8 cellular contexts compared by ENCODE assay signal in the genomic region with DNA sequence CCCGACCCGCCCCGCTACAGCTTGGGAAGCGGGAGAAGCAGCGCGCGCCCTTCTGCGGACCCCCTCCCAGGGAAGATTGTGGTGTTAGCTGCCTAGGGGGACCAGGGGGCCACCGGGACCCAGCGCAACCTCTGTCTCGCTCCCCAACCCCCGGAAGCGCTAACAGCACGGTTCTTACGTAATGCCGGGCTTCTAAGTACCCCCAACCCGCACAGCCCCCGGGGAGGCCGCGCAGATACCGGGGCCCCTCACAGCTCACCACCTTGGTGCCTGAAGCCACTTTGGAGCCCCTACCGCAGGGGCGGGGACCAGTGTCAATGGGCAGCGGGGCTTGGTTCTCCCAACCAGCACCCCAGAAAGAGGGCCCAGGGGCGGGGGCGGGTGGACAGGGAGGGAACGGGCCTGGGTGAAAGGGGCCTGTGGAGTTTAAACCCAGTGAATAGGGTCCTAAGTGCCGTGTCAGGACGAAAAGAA. TPM values are rescaled to one million over a fixed set of nuclear protein-coding genes. Genes with fewer than 3 reads are reported as not detected.
A peak's percentile ranks its signal among the peaks of the same experiment; 100 is the strongest.
DNase-seq lines count a peak whose midpoint lies in the region; ATAC-seq, FAIRE-seq and TF ChIP-seq lines count a peak whose summit lies in the region.

No MANE protein-coding gene starts in this region.

- FAIRE-seq in H54 (lab: Jason Lieb, UNC): no peak

- H3K4me3 ChIP-seq in ectodermal cell (ENCODE audit: insufficient read depth, low read depth, low read length) (peak overlapping the region; percentile 80), mucosa of rectum (ENCODE audit: low read length in 2 of 2) (peak overlapping the region; percentile 50 to 60)

- 0% methylated on average over 29 of the region's 29 CpGs for WGBS in ectodermal cell, 2 experiments

- peak overlapping the region; percentile 83 for H3K27ac ChIP-seq in ectodermal cell (ENCODE audit: insufficient read depth, low read depth, low read length, poor library complexity, severe bottlenecking)
- peak overlapping the region; percentile 65 to 77 for H3K27ac ChIP-seq in mucosa of rectum (ENCODE audit: low read depth in 2 of 2, low read length in 2 of 2)

- H3K4me1 ChIP-seq in ectodermal cell (ENCODE audit: control insufficient read depth, insufficient read depth, low read length) (peaks cover 33% of the 10 kb centered on the region), mucosa of rectum (ENCODE audit: control insufficient read depth in 2 of 2, insufficient read depth in 2 of 2, low read length in 2 of 2) (peaks cover 4 to 21% of the 10 kb centered on the region in 2 donors)

- ATAC-seq in GM21529 (IDR thresholded peaks at IDR 0.05; ENCODE audit: unreplicated experiment): no peak

- TF ChIP-seq POLR2A in H54 (IDR thresholded peaks at IDR 0.05; ENCODE audit: low read depth, low read length): no peak

- peak overlapping the region; percentile 52 to 67 for H3K9ac ChIP-seq in mucosa of rectum (ENCODE audit: low read depth in 1 of 2, low read length in 2 of 2)

- no peaks in the 10 kb centered on the region for H3K36me3 ChIP-seq in ectodermal cell (ENCODE audit: control insufficient read depth, insufficient read depth, low read length)
- H3K36me3 ChIP-seq in mucosa of rectum (ENCODE audit: control insufficient read depth in 2 of 2, insufficient read depth in 2 of 2, low read length in 2 of 2): no peaks in the 10 kb centered on the region

- no peaks in the 10 kb centered on the region for H3K9me3 ChIP-seq in ectodermal cell (ENCODE audit: control insufficient read depth, low read length)
- H3K9me3 ChIP-seq in mucosa of rectum (ENCODE audit: control insufficient read depth in 2 of 2, low read length in 2 of 2): no peaks in the 10 kb centered on the region

- H3K27me3 ChIP-seq in ectodermal cell (ENCODE audit: control insufficient read depth, insufficient read depth, low read length, poor library complexity, severe bottlenecking): peaks cover 4% of the 10 kb centered on the region
- H3K27me3 ChIP-seq in mucosa of rectum (ENCODE audit: control insufficient read depth in 2 of 2, insufficient read depth in 2 of 2, low read length in 2 of 2): peaks cover 41 to 43% of the 10 kb centered on the region in 2 donors

- peak; percentile 14 to 62 (median 39) for DNase-seq in stimulated activated naive CD4-positive, alpha-beta T cell (lab: John Stamatoyannopoulos, UW)
- DNase-seq in stimulated activated naive CD4-positive, alpha-beta T cell treated with Interleukin-2 at 50 U/mL for 16 hours (lab: John Stamatoyannopoulos, UW): no peak
- DNase-seq in NCI-H2196 (lab: John Stamatoyannopoulos, UW; ENCODE audit: unreplicated experiment): no peak
- no peak for DNase-seq in glomerular visceral epithelial cell (ENCODE audit: extremely low spot score)
- no peak for DNase-seq in H54 (ENCODE audit: insufficient read length, low spot score)

RNA-seq across cellular contexts. Expression of a gene that starts 0.3 kb away (rescaled TPM):
- 39.9 TPM for polyA plus RNA-seq in ectodermal cell (2013, experiment 1 of 4)
- polyA plus RNA-seq in ectodermal cell (2013, experiment 2 of 4): 48.5 TPM
- polyA plus RNA-seq in ectodermal cell (2013, experiment 3 of 4): 30.5 TPM
- polyA plus RNA-seq in ectodermal cell (2013, experiment 4 of 4): 32.3 TPM

RNA-seq across cellular contexts. Expression of a gene that starts 35.3 kb away (rescaled TPM):
- not detected for polyA plus RNA-seq in ectodermal cell (2013, experiment 1 of 4)
- polyA plus RNA-seq in ectodermal cell (2013, experiment 2 of 4): not detected
- polyA plus RNA-seq in ectodermal cell (2013, experiment 3 of 4): not detected
- polyA plus RNA-seq in ectodermal cell (2013, experiment 4 of 4): not detected

RNA-seq across cellular contexts. Expression of a gene that starts 46.8 kb away (rescaled TPM):
- polyA plus RNA-seq in ectodermal cell (2013, experiment 1 of 4): not detected
- not detected for polyA plus RNA-seq in ectodermal cell (2013, experiment 2 of 4)
- 0.75 TPM for polyA plus RNA-seq in ectodermal cell (2013, experiment 3 of 4)
- 0.69 TPM for polyA plus RNA-seq in ectodermal cell (2013, experiment 4 of 4)

Comparison
In these comparisons a context has a peak if more than half of its experiments do, and no peak if none do; other contexts are left out.
1. DNase-seq: peak in stimulated activated naive CD4-positive, alpha-beta T cell (6 of 6); none in stimulated activated naive CD4-positive, alpha-beta T cell treated with Interleukin-2 at 50 U/mL for 16 hours (single experiment), NCI-H2196 (single experiment), glomerular visceral epithelial cell (single experiment) and H54 (single experiment).